ENCODE assay signal across 1 cellular context in the genomic region with DNA sequence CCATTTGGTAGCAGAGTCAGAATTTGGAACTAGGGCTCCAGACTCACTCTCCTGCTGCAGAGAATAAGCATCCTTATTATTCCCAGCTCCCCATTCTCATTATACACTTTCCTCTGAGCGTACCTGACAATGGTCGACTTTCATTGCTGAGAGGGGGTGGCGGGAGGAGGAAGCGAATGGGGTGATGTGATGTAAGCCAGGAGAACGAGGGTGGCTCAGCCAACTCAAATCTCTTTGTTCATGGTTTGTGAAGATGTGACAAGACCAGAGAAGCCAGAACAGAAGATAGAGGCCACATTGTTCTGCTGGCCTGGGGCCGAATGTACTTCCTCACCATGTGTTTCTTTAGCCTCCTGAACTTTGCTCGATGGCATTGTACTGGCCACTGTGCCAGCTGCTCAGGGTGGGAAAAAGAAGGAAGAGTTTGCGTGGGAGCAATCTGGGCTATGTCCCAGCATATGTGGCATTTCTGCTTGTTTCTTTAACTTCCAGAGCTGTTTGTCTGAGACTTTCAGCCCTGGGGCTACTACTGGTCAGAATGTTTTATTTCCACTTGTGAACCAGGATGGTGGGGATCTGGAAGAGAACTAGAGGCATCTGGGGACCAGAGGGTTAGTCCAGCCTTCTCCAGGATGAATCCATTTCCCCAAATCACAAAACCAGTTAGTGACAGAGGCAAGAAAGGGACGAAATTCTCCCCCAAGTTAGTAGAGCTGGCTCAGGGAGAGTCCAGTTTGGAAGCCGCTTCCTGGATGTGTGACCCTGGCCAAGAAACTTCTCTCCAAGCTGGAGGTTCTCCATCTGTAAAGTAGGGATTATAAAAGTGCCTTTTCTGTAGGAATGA.
TF ChIP-seq lines count a peak whose summit lies in the region.

No MANE protein-coding gene starts in this region.

TF ChIP-seq in HepG2, 621 proteins besides CTCF, POLR2A, EP300 and RAD21 (continued from another document and continues in another):
- TF ChIP-seq, protein P1, sequence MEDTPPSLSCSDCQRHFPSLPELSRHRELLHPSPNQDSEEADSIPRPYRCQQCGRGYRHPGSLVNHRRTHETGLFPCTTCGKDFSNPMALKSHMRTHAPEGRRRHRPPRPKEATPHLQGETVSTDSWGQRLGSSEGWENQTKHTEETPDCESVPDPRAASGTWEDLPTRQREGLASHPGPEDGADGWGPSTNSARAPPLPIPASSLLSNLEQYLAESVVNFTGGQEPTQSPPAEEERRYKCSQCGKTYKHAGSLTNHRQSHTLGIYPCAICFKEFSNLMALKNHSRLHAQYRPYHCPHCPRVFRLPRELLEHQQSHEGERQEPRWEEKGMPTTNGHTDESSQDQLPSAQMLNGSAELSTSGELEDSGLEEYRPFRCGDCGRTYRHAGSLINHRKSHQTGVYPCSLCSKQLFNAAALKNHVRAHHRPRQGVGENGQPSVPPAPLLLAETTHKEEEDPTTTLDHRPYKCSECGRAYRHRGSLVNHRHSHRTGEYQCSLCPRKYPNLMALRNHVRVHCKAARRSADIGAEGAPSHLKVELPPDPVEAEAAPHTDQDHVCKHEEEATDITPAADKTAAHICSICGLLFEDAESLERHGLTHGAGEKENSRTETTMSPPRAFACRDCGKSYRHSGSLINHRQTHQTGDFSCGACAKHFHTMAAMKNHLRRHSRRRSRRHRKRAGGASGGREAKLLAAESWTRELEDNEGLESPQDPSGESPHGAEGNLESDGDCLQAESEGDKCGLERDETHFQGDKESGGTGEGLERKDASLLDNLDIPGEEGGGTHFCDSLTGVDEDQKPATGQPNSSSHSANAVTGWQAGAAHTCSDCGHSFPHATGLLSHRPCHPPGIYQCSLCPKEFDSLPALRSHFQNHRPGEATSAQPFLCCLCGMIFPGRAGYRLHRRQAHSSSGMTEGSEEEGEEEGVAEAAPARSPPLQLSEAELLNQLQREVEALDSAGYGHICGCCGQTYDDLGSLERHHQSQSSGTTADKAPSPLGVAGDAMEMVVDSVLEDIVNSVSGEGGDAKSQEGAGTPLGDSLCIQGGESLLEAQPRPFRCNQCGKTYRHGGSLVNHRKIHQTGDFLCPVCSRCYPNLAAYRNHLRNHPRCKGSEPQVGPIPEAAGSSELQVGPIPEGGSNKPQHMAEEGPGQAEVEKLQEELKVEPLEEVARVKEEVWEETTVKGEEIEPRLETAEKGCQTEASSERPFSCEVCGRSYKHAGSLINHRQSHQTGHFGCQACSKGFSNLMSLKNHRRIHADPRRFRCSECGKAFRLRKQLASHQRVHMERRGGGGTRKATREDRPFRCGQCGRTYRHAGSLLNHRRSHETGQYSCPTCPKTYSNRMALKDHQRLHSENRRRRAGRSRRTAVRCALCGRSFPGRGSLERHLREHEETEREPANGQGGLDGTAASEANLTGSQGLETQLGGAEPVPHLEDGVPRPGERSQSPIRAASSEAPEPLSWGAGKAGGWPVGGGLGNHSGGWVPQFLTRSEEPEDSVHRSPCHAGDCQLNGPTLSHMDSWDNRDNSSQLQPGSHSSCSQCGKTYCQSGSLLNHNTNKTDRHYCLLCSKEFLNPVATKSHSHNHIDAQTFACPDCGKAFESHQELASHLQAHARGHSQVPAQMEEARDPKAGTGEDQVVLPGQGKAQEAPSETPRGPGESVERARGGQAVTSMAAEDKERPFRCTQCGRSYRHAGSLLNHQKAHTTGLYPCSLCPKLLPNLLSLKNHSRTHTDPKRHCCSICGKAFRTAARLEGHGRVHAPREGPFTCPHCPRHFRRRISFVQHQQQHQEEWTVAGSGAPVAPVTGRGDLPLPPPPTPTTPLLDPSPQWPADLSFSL (CRISPR knock-in tag; IDR thresholded peaks at IDR 0.05): no peak
- TF ChIP-seq ARID2 (CRISPR knock-in tag; IDR thresholded peaks at IDR 0.05; ENCODE audit: borderline replicate concordance): peak; percentile 91; the same call in 1 of the 2 replicates
- TF ChIP-seq, protein P2, sequence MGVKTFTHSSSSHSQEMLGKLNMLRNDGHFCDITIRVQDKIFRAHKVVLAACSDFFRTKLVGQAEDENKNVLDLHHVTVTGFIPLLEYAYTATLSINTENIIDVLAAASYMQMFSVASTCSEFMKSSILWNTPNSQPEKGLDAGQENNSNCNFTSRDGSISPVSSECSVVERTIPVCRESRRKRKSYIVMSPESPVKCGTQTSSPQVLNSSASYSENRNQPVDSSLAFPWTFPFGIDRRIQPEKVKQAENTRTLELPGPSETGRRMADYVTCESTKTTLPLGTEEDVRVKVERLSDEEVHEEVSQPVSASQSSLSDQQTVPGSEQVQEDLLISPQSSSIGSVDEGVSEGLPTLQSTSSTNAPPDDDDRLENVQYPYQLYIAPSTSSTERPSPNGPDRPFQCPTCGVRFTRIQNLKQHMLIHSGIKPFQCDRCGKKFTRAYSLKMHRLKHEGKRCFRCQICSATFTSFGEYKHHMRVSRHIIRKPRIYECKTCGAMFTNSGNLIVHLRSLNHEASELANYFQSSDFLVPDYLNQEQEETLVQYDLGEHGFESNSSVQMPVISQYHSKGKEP (CRISPR knock-in tag; IDR thresholded peaks at IDR 0.05): 0 out of 2 replicates have a peak, but pooled peaks have one; percentile 82
- TF ChIP-seq ZNF333 (CRISPR knock-in tag; IDR thresholded peaks at IDR 0.05; ENCODE audit: borderline replicate concordance): no peak
- peak; percentile 58; the same call in 1 of the 2 replicates for TF ChIP-seq ZNF335 (CRISPR knock-in tag; IDR thresholded peaks at IDR 0.05)
- no peak; the same call in 1 of the 2 replicates for TF ChIP-seq ZSCAN31 (CRISPR knock-in tag; IDR thresholded peaks at IDR 0.05; ENCODE audit: low read depth)
- TF ChIP-seq, protein P3, sequence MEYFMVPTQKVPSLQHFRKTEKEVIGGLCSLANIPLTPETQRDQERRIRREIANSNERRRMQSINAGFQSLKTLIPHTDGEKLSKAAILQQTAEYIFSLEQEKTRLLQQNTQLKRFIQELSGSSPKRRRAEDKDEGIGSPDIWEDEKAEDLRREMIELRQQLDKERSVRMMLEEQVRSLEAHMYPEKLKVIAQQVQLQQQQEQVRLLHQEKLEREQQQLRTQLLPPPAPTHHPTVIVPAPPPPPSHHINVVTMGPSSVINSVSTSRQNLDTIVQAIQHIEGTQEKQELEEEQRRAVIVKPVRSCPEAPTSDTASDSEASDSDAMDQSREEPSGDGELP (IDR thresholded peaks at IDR 0.05; ENCODE audit: borderline replicate concordance, low read depth): peak; percentile 96
- no peak for TF ChIP-seq ZSCAN22 (CRISPR knock-in tag; IDR thresholded peaks at IDR 0.05)
- 0 out of 2 replicates have a peak, but pooled peaks have one; percentile 44 for TF ChIP-seq ZNF550 (CRISPR knock-in tag; IDR thresholded peaks at IDR 0.05; ENCODE audit: borderline replicate concordance)
- TF ChIP-seq FIP1L1 (IDR thresholded peaks at IDR 0.05; ENCODE audit: borderline replicate concordance, insufficient read depth, low read depth, low read length): no peak
- TF ChIP-seq CEBPG (CRISPR knock-in tag; IDR thresholded peaks at IDR 0.05): peak; percentile 89
- TF ChIP-seq ZBTB38 (CRISPR knock-in tag; IDR thresholded peaks at IDR 0.05): peak; percentile 76; the same call in 1 of the 2 replicates
- no peak for TF ChIP-seq SSRP1 (CRISPR knock-in tag; IDR thresholded peaks at IDR 0.05)
- TF ChIP-seq EEA1 (CRISPR knock-in tag; IDR thresholded peaks at IDR 0.05; ENCODE audit: borderline replicate concordance): no peak
- TF ChIP-seq, protein P4, sequence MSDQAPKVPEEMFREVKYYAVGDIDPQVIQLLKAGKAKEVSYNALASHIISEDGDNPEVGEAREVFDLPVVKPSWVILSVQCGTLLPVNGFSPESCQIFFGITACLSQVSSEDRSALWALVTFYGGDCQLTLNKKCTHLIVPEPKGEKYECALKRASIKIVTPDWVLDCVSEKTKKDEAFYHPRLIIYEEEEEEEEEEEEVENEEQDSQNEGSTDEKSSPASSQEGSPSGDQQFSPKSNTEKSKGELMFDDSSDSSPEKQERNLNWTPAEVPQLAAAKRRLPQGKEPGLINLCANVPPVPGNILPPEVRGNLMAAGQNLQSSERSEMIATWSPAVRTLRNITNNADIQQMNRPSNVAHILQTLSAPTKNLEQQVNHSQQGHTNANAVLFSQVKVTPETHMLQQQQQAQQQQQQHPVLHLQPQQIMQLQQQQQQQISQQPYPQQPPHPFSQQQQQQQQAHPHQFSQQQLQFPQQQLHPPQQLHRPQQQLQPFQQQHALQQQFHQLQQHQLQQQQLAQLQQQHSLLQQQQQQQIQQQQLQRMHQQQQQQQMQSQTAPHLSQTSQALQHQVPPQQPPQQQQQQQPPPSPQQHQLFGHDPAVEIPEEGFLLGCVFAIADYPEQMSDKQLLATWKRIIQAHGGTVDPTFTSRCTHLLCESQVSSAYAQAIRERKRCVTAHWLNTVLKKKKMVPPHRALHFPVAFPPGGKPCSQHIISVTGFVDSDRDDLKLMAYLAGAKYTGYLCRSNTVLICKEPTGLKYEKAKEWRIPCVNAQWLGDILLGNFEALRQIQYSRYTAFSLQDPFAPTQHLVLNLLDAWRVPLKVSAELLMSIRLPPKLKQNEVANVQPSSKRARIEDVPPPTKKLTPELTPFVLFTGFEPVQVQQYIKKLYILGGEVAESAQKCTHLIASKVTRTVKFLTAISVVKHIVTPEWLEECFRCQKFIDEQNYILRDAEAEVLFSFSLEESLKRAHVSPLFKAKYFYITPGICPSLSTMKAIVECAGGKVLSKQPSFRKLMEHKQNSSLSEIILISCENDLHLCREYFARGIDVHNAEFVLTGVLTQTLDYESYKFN (CRISPR knock-in tag; conservative IDR thresholded peaks at IDR 0.05): peak; percentile 92
- no peak for TF ChIP-seq ARHGAP35 (CRISPR knock-in tag; IDR thresholded peaks at IDR 0.05; ENCODE audit: borderline replicate concordance)
- TF ChIP-seq ZNF432 (CRISPR knock-in tag; IDR thresholded peaks at IDR 0.05; ENCODE audit: borderline replicate concordance): no peak
- no peak; the same call in 1 of the 2 replicates for TF ChIP-seq ZNF44 (CRISPR knock-in tag; IDR thresholded peaks at IDR 0.05)
- TF ChIP-seq, protein P5, sequence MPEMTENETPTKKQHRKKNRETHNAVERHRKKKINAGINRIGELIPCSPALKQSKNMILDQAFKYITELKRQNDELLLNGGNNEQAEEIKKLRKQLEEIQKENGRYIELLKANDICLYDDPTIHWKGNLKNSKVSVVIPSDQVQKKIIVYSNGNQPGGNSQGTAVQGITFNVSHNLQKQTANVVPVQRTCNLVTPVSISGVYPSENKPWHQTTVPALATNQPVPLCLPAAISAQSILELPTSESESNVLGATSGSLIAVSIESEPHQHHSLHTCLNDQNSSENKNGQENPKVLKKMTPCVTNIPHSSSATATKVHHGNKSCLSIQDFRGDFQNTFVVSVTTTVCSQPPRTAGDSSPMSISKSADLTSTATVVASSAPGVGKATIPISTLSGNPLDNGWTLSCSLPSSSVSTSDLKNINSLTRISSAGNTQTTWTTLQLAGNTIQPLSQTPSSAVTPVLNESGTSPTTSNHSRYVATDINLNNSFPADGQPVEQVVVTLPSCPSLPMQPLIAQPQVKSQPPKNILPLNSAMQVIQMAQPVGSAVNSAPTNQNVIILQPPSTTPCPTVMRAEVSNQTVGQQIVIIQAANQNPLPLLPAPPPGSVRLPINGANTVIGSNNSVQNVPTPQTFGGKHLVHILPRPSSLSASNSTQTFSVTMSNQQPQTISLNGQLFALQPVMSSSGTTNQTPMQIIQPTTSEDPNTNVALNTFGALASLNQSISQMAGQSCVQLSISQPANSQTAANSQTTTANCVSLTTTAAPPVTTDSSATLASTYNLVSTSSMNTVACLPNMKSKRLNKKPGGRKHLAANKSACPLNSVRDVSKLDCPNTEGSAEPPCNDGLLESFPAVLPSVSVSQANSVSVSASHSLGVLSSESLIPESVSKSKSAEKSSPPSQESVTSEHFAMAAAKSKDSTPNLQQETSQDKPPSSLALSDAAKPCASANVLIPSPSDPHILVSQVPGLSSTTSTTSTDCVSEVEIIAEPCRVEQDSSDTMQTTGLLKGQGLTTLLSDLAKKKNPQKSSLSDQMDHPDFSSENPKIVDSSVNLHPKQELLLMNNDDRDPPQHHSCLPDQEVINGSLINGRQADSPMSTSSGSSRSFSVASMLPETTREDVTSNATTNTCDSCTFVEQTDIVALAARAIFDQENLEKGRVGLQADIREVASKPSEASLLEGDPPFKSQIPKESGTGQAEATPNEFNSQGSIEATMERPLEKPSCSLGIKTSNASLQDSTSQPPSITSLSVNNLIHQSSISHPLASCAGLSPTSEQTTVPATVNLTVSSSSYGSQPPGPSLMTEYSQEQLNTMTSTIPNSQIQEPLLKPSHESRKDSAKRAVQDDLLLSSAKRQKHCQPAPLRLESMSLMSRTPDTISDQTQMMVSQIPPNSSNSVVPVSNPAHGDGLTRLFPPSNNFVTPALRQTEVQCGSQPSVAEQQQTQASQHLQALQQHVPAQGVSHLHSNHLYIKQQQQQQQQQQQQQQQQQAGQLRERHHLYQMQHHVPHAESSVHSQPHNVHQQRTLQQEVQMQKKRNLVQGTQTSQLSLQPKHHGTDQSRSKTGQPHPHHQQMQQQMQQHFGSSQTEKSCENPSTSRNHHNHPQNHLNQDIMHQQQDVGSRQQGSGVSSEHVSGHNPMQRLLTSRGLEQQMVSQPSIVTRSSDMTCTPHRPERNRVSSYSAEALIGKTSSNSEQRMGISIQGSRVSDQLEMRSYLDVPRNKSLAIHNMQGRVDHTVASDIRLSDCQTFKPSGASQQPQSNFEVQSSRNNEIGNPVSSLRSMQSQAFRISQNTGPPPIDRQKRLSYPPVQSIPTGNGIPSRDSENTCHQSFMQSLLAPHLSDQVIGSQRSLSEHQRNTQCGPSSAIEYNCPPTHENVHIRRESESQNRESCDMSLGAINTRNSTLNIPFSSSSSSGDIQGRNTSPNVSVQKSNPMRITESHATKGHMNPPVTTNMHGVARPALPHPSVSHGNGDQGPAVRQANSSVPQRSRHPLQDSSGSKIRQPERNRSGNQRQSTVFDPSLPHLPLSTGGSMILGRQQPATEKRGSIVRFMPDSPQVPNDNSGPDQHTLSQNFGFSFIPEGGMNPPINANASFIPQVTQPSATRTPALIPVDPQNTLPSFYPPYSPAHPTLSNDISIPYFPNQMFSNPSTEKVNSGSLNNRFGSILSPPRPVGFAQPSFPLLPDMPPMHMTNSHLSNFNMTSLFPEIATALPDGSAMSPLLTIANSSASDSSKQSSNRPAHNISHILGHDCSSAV (CRISPR knock-in tag; IDR thresholded peaks at IDR 0.05; ENCODE audit: borderline replicate concordance): no peak
- TF ChIP-seq ZFP37 (CRISPR knock-in tag; IDR thresholded peaks at IDR 0.05; ENCODE audit: borderline replicate concordance): 0 out of 2 replicates have a peak, but pooled peaks have one; percentile 14
- TF ChIP-seq ZNF205 (CRISPR knock-in tag; IDR thresholded peaks at IDR 0.05): peak; percentile 89
- TF ChIP-seq, protein P6, sequence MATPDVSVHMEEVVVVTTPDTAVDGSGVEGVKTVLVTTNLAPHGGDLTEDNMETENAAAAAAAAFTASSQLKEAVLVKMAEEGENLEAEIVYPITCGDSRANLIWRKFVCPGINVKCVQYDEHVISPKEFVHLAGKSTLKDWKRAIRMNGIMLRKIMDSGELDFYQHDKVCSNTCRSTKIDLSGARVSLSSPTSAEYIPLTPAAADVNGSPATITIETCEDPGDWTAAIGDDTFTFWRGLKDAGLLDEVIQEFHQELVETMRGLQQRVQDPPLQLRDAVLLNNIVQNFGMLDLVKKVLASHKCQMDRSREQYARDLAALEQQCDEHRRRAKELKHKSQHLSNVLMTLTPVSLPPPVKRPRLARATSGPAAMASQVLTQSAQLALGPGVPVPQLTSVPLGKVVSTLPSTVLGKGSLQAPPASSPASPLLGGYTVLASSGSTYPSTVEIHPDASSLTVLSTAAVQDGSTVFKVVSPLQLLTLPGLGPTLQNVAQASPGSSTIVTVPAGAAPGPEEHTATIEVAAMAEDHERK (CRISPR knock-in tag; IDR thresholded peaks at IDR 0.05; ENCODE audit: low read depth): no peak
- TF ChIP-seq ELF1 (CRISPR knock-in tag; IDR thresholded peaks at IDR 0.05): peak; percentile 67
- peak; percentile 92 for TF ChIP-seq RCOR2 (CRISPR knock-in tag; IDR thresholded peaks at IDR 0.05)
- TF ChIP-seq DR1 (CRISPR knock-in tag; IDR thresholded peaks at IDR 0.05): 0 out of 2 replicates have a peak, but pooled peaks have one; percentile 22
- TF ChIP-seq FOSL1 (CRISPR knock-in tag; IDR thresholded peaks at IDR 0.05; ENCODE audit: borderline replicate concordance): no peak
- no peak for TF ChIP-seq ZNF782 (CRISPR knock-in tag; IDR thresholded peaks at IDR 0.05; ENCODE audit: borderline replicate concordance)
- peak; percentile 29; the same call in 1 of the 2 replicates for TF ChIP-seq PITX1 (CRISPR knock-in tag; IDR thresholded peaks at IDR 0.05)
- peak; percentile 98 for TF ChIP-seq ELF3 (CRISPR knock-in tag; IDR thresholded peaks at IDR 0.05)
